ENCODE assay signal across 1 cellular context in the genomic region with DNA sequence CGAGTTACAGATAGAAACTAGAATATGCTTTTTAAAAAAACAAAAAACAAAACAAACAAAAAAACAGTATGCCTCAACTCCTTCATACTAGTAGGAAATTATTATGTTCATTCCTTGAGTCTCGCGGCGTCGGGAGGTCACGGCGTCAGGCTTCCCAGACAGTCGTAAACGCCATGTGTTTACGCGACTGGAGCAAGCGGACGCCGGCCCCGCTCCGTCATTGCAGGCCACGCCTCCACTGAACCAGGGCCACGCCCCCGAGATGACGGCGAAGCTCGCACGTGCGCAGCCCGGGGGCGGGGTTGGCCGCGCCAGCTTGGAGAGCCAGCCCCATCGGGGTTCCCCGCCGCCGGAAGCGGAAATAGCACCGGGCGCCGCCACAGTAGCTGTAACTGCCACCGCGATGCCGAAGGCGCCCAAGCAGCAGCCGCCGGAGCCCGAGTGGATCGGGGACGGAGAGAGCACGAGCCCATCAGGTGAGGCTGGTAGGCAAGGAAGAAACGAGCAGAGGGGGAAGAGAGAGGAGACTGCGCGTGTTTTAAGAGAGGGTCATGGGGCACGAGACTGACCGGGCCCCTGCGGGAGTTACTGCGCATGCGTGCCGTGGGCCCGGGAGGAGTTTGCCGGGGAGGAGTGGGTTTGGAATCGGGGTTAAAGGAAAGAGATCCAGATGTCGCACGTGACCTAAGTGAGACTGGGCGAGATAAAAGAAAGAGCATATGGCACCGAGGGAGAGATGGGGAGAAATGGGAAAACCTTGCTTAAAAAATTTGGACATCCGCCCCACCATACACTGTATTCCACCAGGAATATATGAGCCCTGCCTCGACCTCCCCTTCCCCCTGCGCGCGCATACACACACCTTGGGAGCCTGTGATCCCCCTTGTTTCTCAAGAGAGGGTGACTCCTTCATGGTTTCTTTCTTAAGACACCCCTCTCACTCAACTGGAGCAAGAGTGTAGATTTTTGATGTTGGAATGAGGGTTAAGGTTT.
TF ChIP-seq lines count a peak whose summit lies in the region.

Gene ABCF1, plus strand, starts transcription at position 358 of the 993 bp plus-strand sequence. Its CDS starts 46 bp downstream, at position 404.

TF ChIP-seq in HepG2, 621 proteins besides CTCF, POLR2A, EP300 and RAD21 (continued from another document and continues in another):
- TF ChIP-seq ZBTB4 (CRISPR knock-in tag; IDR thresholded peaks at IDR 0.05; ENCODE audit: borderline replicate concordance) (peak; percentile 94; the same call in 1 of the 2 replicates), PHF20 (CRISPR knock-in tag; IDR thresholded peaks at IDR 0.05) (peak; percentile 90), ZFP62 (CRISPR knock-in tag; IDR thresholded peaks at IDR 0.05) (0 out of 2 replicates have a peak, but pooled peaks have one; percentile 59), CREB1 (IDR thresholded peaks at IDR 0.05) (peak; percentile 91), CREB1 (CRISPR knock-in tag; IDR thresholded peaks at IDR 0.05) (peak; percentile 91), THAP11 (CRISPR knock-in tag; IDR thresholded peaks at IDR 0.05) (peak; percentile 91), DBP (CRISPR knock-in tag; IDR thresholded peaks at IDR 0.05; ENCODE audit: not compliant biosample characterization) (no peak), ZNF749 (CRISPR knock-in tag; IDR thresholded peaks at IDR 0.05; ENCODE audit: borderline replicate concordance) (peak; percentile 95), HNRNPH1 (optimal IDR thresholded peaks at IDR 0.05; ENCODE audit: low read depth, low read length) (no peak), PBX3 (CRISPR knock-in tag; IDR thresholded peaks at IDR 0.05; ENCODE audit: borderline replicate concordance) (0 out of 2 replicates have a peak, but pooled peaks have one; percentile 37), CENPBD1 (CRISPR knock-in tag; IDR thresholded peaks at IDR 0.05; ENCODE audit: borderline replicate concordance, low read depth) (no peak), NAIF1 (CRISPR knock-in tag; IDR thresholded peaks at IDR 0.05; ENCODE audit: borderline replicate concordance) (peak; percentile 99), FOXA1 (IDR thresholded peaks at IDR 0.05) (no peak), FOXA1 (CRISPR knock-in tag; IDR thresholded peaks at IDR 0.05) (peak; percentile 64), NBN (conservative IDR thresholded peaks at IDR 0.05) (no peak), ZNF333 (CRISPR knock-in tag; IDR thresholded peaks at IDR 0.05; ENCODE audit: borderline replicate concordance) (no peak; the same call in 1 of the 2 replicates), ZBTB38 (CRISPR knock-in tag; IDR thresholded peaks at IDR 0.05) (peak; percentile 95), ZNF3 (CRISPR knock-in tag; IDR thresholded peaks at IDR 0.05) (0 out of 2 replicates have a peak, but pooled peaks have one; percentile 34), ZNF205 (CRISPR knock-in tag; IDR thresholded peaks at IDR 0.05) (peak; percentile 94), ZFAT (CRISPR knock-in tag; conservative IDR thresholded peaks at IDR 0.05) (peak; percentile 77; the same call in 1 of the 2 replicates), ZNF652 (CRISPR knock-in tag; IDR thresholded peaks at IDR 0.05; ENCODE audit: borderline replicate concordance, low read depth) (0 out of 2 replicates have a peak, but pooled peaks have one; percentile 46), IRF2 (CRISPR knock-in tag; IDR thresholded peaks at IDR 0.05) (peak; percentile 95), NCOR1 (IDR thresholded peaks at IDR 0.05; ENCODE audit: borderline replicate concordance, low read length) (no peak; the same call in 1 of the 2 replicates), POGK (CRISPR knock-in tag; conservative IDR thresholded peaks at IDR 0.05) (peak; percentile 97), RAD51 (IDR thresholded peaks at IDR 0.05; ENCODE audit: borderline replicate concordance) (no peak), ZNF367 (CRISPR knock-in tag; IDR thresholded peaks at IDR 0.05; ENCODE audit: borderline replicate concordance) (0 out of 2 replicates have a peak, but pooled peaks have one; percentile 33), GABPB1 (CRISPR knock-in tag; IDR thresholded peaks at IDR 0.05) (peak; percentile 99), TAF15 (IDR thresholded peaks at IDR 0.05; ENCODE audit: low read depth, low read length, poor library complexity, severe bottlenecking) (no peak), SNAPC4 (CRISPR knock-in tag; IDR thresholded peaks at IDR 0.05) (peak; percentile 84; the same call in 1 of the 2 replicates), NFIC (IDR thresholded peaks at IDR 0.05; ENCODE audit: low read length) (peak; percentile 36; the same call in 1 of the 2 replicates), ZBTB7A (CRISPR knock-in tag; IDR thresholded peaks at IDR 0.05) (no peak; the same call in 1 of the 2 replicates), SIX4 (CRISPR knock-in tag; IDR thresholded peaks at IDR 0.05) (peak; percentile 66; the same call in 1 of the 2 replicates)
- TF ChIP-seq, protein P1, sequence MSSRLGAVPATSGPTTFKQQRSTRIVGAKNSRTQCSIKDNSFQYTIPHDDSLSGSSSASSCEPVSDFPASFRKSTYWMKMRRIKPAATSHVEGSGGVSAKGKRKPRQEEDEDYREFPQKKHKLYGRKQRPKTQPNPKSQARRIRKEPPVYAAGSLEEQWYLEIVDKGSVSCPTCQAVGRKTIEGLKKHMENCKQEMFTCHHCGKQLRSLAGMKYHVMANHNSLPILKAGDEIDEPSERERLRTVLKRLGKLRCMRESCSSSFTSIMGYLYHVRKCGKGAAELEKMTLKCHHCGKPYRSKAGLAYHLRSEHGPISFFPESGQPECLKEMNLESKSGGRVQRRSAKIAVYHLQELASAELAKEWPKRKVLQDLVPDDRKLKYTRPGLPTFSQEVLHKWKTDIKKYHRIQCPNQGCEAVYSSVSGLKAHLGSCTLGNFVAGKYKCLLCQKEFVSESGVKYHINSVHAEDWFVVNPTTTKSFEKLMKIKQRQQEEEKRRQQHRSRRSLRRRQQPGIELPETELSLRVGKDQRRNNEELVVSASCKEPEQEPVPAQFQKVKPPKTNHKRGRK (CRISPR knock-in tag; IDR thresholded peaks at IDR 0.05) = 0 out of 2 replicates have a peak, but pooled peaks have one; percentile 44
- TF ChIP-seq, protein P2, sequence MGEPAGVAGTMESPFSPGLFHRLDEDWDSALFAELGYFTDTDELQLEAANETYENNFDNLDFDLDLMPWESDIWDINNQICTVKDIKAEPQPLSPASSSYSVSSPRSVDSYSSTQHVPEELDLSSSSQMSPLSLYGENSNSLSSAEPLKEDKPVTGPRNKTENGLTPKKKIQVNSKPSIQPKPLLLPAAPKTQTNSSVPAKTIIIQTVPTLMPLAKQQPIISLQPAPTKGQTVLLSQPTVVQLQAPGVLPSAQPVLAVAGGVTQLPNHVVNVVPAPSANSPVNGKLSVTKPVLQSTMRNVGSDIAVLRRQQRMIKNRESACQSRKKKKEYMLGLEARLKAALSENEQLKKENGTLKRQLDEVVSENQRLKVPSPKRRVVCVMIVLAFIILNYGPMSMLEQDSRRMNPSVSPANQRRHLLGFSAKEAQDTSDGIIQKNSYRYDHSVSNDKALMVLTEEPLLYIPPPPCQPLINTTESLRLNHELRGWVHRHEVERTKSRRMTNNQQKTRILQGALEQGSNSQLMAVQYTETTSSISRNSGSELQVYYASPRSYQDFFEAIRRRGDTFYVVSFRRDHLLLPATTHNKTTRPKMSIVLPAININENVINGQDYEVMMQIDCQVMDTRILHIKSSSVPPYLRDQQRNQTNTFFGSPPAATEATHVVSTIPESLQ (CRISPR knock-in tag; conservative IDR thresholded peaks at IDR 0.05) = peak; percentile 61; the same call in 1 of the 2 replicates
- TF ChIP-seq, protein P3, sequence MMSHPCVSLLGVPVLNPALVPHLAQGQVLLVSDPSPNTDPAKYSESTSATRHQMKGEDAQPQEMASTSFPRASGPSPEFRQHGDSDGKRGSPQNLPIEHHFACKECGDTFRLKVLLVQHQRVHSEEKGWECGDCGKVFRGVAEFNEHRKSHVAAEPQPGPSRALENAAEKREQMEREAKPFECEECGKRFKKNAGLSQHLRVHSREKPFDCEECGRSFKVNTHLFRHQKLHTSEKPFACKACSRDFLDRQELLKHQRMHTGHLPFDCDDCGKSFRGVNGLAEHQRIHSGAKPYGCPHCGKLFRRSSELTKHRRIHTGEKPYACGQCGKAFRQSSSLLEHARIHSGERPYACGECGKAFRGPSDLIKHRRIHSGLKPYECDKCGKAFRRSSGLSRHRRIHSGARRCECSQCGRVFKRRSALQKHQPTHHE (CRISPR knock-in tag; IDR thresholded peaks at IDR 0.05; ENCODE audit: borderline replicate concordance) = peak; percentile 97
- TF ChIP-seq, protein P4, sequence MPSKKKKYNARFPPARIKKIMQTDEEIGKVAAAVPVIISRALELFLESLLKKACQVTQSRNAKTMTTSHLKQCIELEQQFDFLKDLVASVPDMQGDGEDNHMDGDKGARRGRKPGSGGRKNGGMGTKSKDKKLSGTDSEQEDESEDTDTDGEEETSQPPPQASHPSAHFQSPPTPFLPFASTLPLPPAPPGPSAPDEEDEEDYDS (CRISPR knock-in tag; IDR thresholded peaks at IDR 0.05) = peak; percentile 90
